In the genomic region with DNA sequence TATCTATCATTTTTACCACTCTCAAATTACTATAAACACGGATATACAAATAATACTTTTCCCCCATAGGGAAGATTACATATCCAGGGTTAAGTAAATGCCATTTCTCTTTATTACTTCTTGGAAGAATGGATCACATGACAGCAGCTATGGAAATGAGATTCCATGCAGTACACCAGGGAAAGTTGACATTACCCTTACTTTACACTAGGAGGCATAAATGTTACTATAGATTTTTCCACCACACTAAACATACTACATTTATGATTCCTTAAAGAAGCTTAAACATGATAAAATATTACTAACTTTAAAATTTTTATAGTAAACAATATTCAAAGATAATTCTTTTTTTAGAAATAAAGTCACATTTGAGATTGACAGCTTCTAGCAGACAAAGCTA, we compare ENCODE assay signal across 8 cellular contexts.
DNase-seq lines count a peak whose midpoint lies in the region; ATAC-seq and TF ChIP-seq lines count a peak whose summit lies in the region.

No MANE protein-coding gene starts in this region.

- ATAC-seq in Right ventricle myocardium inferior = no peak

- no peaks in the 10 kb centered on the region for H3K36me3 ChIP-seq in left ventricle myocardium inferior

- no peak overlapping the region for H3K4me3 ChIP-seq in left ventricle myocardium inferior
- no peak overlapping the region for H3K4me3 ChIP-seq in fibroblast of mammary gland (ENCODE audit: control insufficient read depth, low read depth, low read length)

- peaks cover 4% of the 10 kb centered on the region for H3K4me1 ChIP-seq in left ventricle myocardium inferior

- intact Hi-C loops in left ventricle myocardium inferior (cut with micrococcal nuclease) = no loop called here
- intact Hi-C loops in Right ventricle myocardium inferior (cut with DNase I) = no loop called here

- DNase-seq in left ventricle myocardium inferior (no peak), Right ventricle myocardium inferior (ENCODE audit: missing footprints) (no peak), NCI-H460 (ENCODE audit: extremely low read depth, low read depth) (peak; percentile 25), fibroblast of mammary gland (ENCODE audit: low read depth) (peak; percentile 58), COLO668 (lab: John Stamatoyannopoulos, UW; ENCODE audit: unreplicated experiment) (no peak), mucosa of gallbladder (ENCODE audit: low spot score) (no peak), NCI-H774 (lab: John Stamatoyannopoulos, UW) (no peak)
- no peak for DNase-seq in activated CD4-positive, alpha-beta T cell treated with anti-CD3 and anti-CD28 coated beads, Interleukin-2, amount 50 U/mL, for 1 hour

- H3K9me3 ChIP-seq in left ventricle myocardium inferior (replicated peaks) = peaks cover 7% of the 10 kb centered on the region

- TF ChIP-seq CTCF in left ventricle myocardium inferior (IDR thresholded peaks at IDR 0.05; ENCODE audit: borderline replicate concordance) (peak; percentile 57), fibroblast of mammary gland (conservative IDR thresholded peaks at IDR 0.05; ENCODE audit: control insufficient read depth, insufficient read depth, low read depth, low read length) (peak; percentile 52)

- H3K27ac ChIP-seq in left ventricle myocardium inferior (replicated peaks) = no peak overlapping the region

- no peaks in the 10 kb centered on the region for H3K27me3 ChIP-seq in left ventricle myocardium inferior (ENCODE audit: low read depth)

Comparison
In these comparisons a context has a peak if more than half of its experiments do, and no peak if none do; other contexts are left out.
1. DNase-seq: peak in NCI-H460 (single experiment) and fibroblast of mammary gland (single experiment); none in left ventricle myocardium inferior (single experiment), Right ventricle myocardium inferior (single experiment), COLO668 (single experiment), mucosa of gallbladder (single experiment), activated CD4-positive, alpha-beta T cell treated with anti-CD3 and anti-CD28 coated beads, Interleukin-2, amount 50 U/mL, for 1 hour (single experiment) and NCI-H774 (single experiment).